ENCODE assay signal across 7 cellular contexts in genomic region chr12:10212623-10213131, GRCh38. TPM values are rescaled to one million over a fixed set of nuclear protein-coding genes. Genes with fewer than 3 reads are reported as not detected.
A peak's percentile ranks its signal among the peaks of the same experiment; 100 is the strongest.
DNase-seq lines count a peak whose midpoint lies in the region; ATAC-seq and TF ChIP-seq lines count a peak whose summit lies in the region.

Gene GABARAPL1 (plus strand): TSS chr12:10212877. CDS start chr12:10213130, 253 bp downstream.

- peak; percentile 74 for ATAC-seq in GM18502 (IDR thresholded peaks at IDR 0.05; ENCODE audit: poor library complexity, unreplicated experiment)
- ATAC-seq in HG02943 (IDR thresholded peaks at IDR 0.05; ENCODE audit: low read depth, unreplicated experiment) = peak; percentile 58
- peak; percentile 67 for ATAC-seq in activated CD8-positive, alpha-beta T cell treated with anti-CD3 and anti-CD28 coated beads, Interleukin-2, amount 10 ng/mL, durations not matched to agents 7 days and 5 days
- peak; percentile 89 to 90 for ATAC-seq in lower lobe of right lung

- H3K4me3 ChIP-seq in ectodermal cell (ENCODE audit: insufficient read depth, low read depth, low read length) = peak within 1 kb of the TSS; percentile 76
- peak within 1 kb of the TSS; percentile 81 for H3K4me3 ChIP-seq in lower lobe of right lung

- H3K9me3 ChIP-seq in ectodermal cell (ENCODE audit: control insufficient read depth, low read length) (no peaks in the 10 kb centered on the region), lower lobe of right lung (no peaks in the 10 kb centered on the region)

- H3K27me3 Mint-ChIP-seq in activated CD8-positive, alpha-beta T cell treated with anti-CD3 and anti-CD28 coated beads, Interleukin-2, amount 10 ng/mL, durations not matched to agents 7 days and 5 days (ENCODE audit: low read depth) = peaks cover 4% of the 10 kb centered on the region

- CTCF ChIA-PET in activated CD8-positive, alpha-beta T cell treated with anti-CD3 and anti-CD28 coated beads, Interleukin-2, amount 10 ng/mL, durations not matched to agents 7 days and 5 days (lab: Charles Lee) = interaction anchor here (1.0 to 3.2 kb wide), 4 partner anchors 23 to 538 kb away, joined by 3 to 12 read pairs (median 4); no protein-coding TSS in a partner anchor

- peaks cover 4% of the 10 kb centered on the region for H3K27me3 ChIP-seq in ectodermal cell (ENCODE audit: control insufficient read depth, insufficient read depth, low read length, poor library complexity, severe bottlenecking)
- no peaks in the 10 kb centered on the region for H3K27me3 ChIP-seq in lower lobe of right lung (ENCODE audit: low read depth)

- peak within 1 kb of the TSS; percentile 94 for H3K27ac Mint-ChIP-seq in activated CD8-positive, alpha-beta T cell treated with anti-CD3 and anti-CD28 coated beads, Interleukin-2, amount 10 ng/mL, durations not matched to agents 7 days and 5 days

- H3K9me3 Mint-ChIP-seq in activated CD8-positive, alpha-beta T cell treated with anti-CD3 and anti-CD28 coated beads, Interleukin-2, amount 10 ng/mL, durations not matched to agents 7 days and 5 days (ENCODE audit: insufficient read depth) = no peaks in the 10 kb centered on the region

- TF ChIP-seq CTCF in lower lobe of right lung (IDR thresholded peaks at IDR 0.05) = no peak

- 0 to 1% methylated on average over 36 of the region's 36 CpGs for WGBS in ectodermal cell, 2 experiments

- POLR2A ChIA-PET in activated CD8-positive, alpha-beta T cell treated with anti-CD3 and anti-CD28 coated beads, Interleukin-2, amount 10 ng/mL, durations not matched to agents 7 days and 5 days (lab: Charles Lee) = interaction anchor here (0.7 to 1.7 kb wide), 6 partner anchors 12 to 400 kb away, joined by 3 to 5 read pairs (median 4); partner anchors contain the start of gene CLEC2B

- peak within 1 kb of the TSS; percentile 92 for H3K4me3 Mint-ChIP-seq in activated CD8-positive, alpha-beta T cell treated with anti-CD3 and anti-CD28 coated beads, Interleukin-2, amount 10 ng/mL, durations not matched to agents 7 days and 5 days

- peak; percentile 38 for DNase-seq in NCI-H510A (lab: John Stamatoyannopoulos, UW)
- peak; percentile 82 for DNase-seq in activated CD8-positive, alpha-beta T cell treated with anti-CD3 and anti-CD28 coated beads, Interleukin-2, amount 10 ng/mL, durations not matched to agents 7 days and 5 days
- peak; percentile 85 for DNase-seq in lower lobe of right lung
- DNase-seq in stimulated activated CD4-positive, alpha-beta T cell treated with anti-CD3 and anti-CD28 coated beads, Interleukin-4, amount 100 ng/mL, for 4 hours = peak; percentile 68 to 71

- H3K36me3 Mint-ChIP-seq in activated CD8-positive, alpha-beta T cell treated with anti-CD3 and anti-CD28 coated beads, Interleukin-2, amount 10 ng/mL, durations not matched to agents 7 days and 5 days (ENCODE audit: low read depth) = peaks cover 7% of the 10 kb centered on the region

- peaks cover 32% of the 10 kb centered on the region for H3K4me1 Mint-ChIP-seq in activated CD8-positive, alpha-beta T cell treated with anti-CD3 and anti-CD28 coated beads, Interleukin-2, amount 10 ng/mL, durations not matched to agents 7 days and 5 days (ENCODE audit: low read depth)

- no peaks in the 10 kb centered on the region for H3K4me1 ChIP-seq in ectodermal cell (ENCODE audit: control insufficient read depth, insufficient read depth, low read length)
- peaks cover 27% of the 10 kb centered on the region for H3K4me1 ChIP-seq in lower lobe of right lung

- intact Hi-C loops in lower lobe of right lung (cut with DNase I) = no loop called here

- H3K27ac ChIP-seq in ectodermal cell (ENCODE audit: insufficient read depth, low read depth, low read length, poor library complexity, severe bottlenecking) = peak within 1 kb of the TSS; percentile 96
- H3K27ac ChIP-seq in lower lobe of right lung = peak within 1 kb of the TSS; percentile 99

- H3K36me3 ChIP-seq in ectodermal cell (ENCODE audit: control insufficient read depth, insufficient read depth, low read length) = no peaks in the 10 kb centered on the region
- H3K36me3 ChIP-seq in lower lobe of right lung = peaks cover under 1% of the 10 kb centered on the region

RNA-seq across cellular contexts. Expression of gene GABARAPL1, which starts in this region (rescaled TPM):
- 10 to 100 TPM; 15.1 to 17.0 TPM for total RNA-seq in activated CD8-positive, alpha-beta T cell treated with anti-CD3 and anti-CD28 coated beads, Interleukin-2, amount 10 ng/mL, durations not matched to agents 7 days and 5 days
- polyA plus RNA-seq in ectodermal cell (2013, experiment 1 of 4) = 50.0 TPM
- polyA plus RNA-seq in ectodermal cell (2013, experiment 2 of 4) = 52.5 TPM
- polyA plus RNA-seq in ectodermal cell (2013, experiment 3 of 4) = 40.4 TPM
- 50.3 TPM for polyA plus RNA-seq in ectodermal cell (2013, experiment 4 of 4)
- total RNA-seq in lower lobe of right lung = 108 TPM

Comparison
In these comparisons a context has a peak if more than half of its experiments do, and no peak if none do; other contexts are left out.
1. Peak in every context shown above with its lines: DNase-seq, ATAC-seq, H3K4me3 ChIP-seq and H3K27ac ChIP-seq.